8 cellular contexts compared by ENCODE assay signal in genomic region chr16:67967183-67967955, GRCh38. TPM values are rescaled to one million over a fixed set of nuclear protein-coding genes. Genes with fewer than 3 reads are reported as not detected.
DNase-seq lines count a peak whose midpoint lies in the region; ATAC-seq, FAIRE-seq and TF ChIP-seq lines count a peak whose summit lies in the region.

No MANE protein-coding gene starts in this region.

- H3K4me1 Mint-ChIP-seq in memory B cell, result peaks cover 19% of the 10 kb centered on the region

- H3K36me3 Mint-ChIP-seq in memory B cell, result no peaks in the 10 kb centered on the region

- no peaks in the 10 kb centered on the region for H3K27me3 Mint-ChIP-seq in memory B cell

- intact Hi-C loops in OCI-LY7 (cut with micrococcal nuclease; ENCODE audit: unreplicated experiment) (no loop called here), aorta (cut with DNase I) (no loop called here), sciatic nerve (cut with DNase I) (no loop called here)

- no TSS peak for BruUV-seq in OCI-LY7 (replicated peaks; lab: Mats Ljungman, UMichigan)

- H2AFZ ChIP-seq in OCI-LY7 (ENCODE audit: low read length), result peak overlapping the region; percentile 85; the same call in 1 of the 2 replicates

- peaks cover 34% of the 10 kb centered on the region for H3K4me1 ChIP-seq in OCI-LY7 (ENCODE audit: insufficient read depth, low read length, poor library complexity, severe bottlenecking)
- no peaks in the 10 kb centered on the region for H3K4me1 ChIP-seq in aorta (ENCODE audit: control insufficient read depth in 1 of 2, insufficient read depth in 2 of 2, low read length in 2 of 2)

- peak overlapping the region; percentile 84 for H3K4me2 ChIP-seq in OCI-LY7 (ENCODE audit: low read length)

- peak; percentile 55 for TF ChIP-seq CTCF in OCI-LY7 (conservative IDR thresholded peaks at IDR 0.05; ENCODE audit: low read length)

- H3K4me3 Mint-ChIP-seq in memory B cell, result peak overlapping the region; percentile 83

- no peaks in the 10 kb centered on the region for H3K9me2 ChIP-seq in OCI-LY7 (ENCODE audit: insufficient read depth, low read length)

- peak; percentile 72 for FAIRE-seq in GM19239 (lab: Jason Lieb, UNC)

- CTCF ChIA-PET in OCI-LY7 (lab: Charles Lee; ENCODE audit: unreplicated experiment), result no interaction called here

- peak overlapping the region; percentile 85 for H3K27ac Mint-ChIP-seq in memory B cell

- H4K20me1 ChIP-seq in OCI-LY7 (ENCODE audit: insufficient read depth, low read length), result no peaks in the 10 kb centered on the region

- H3K9me3 Mint-ChIP-seq in memory B cell, result no peaks in the 10 kb centered on the region

- POLR2A ChIA-PET in OCI-LY7 (lab: Charles Lee), result no interaction called here

- no peak overlapping the region for H3K27ac ChIP-seq in OCI-LY7 (ENCODE audit: low read depth, low read length, poor library complexity, severe bottlenecking)
- H3K27ac ChIP-seq in caudate nucleus (ENCODE audit: low read depth, low read length), result peak overlapping the region; percentile 58
- peak overlapping the region; percentile 88 to 99 for H3K27ac ChIP-seq in aorta (ENCODE audit: low read depth in 1 of 2, low read length in 2 of 2)

- DNase-seq in GM19239 (ENCODE audit: insufficient read length, low spot score), result no peak
- peak; percentile 58 for DNase-seq in OCI-LY7 (ENCODE audit: low spot score)
- no peak for DNase-seq in caudate nucleus (lab: John Stamatoyannopoulos, UW)
- no peak for DNase-seq in memory B cell (ENCODE audit: low spot score in 2 of 2)
- no peak for DNase-seq in aorta
- no peak for DNase-seq in HT-29 (ENCODE audit: low spot score)
- no peak for DNase-seq in activated effector memory CD4-positive, alpha-beta T cell treated with anti-CD3 and anti-CD28 coated beads, Interleukin-2, amount 50 U/mL, for 16 hours
- DNase-seq in sciatic nerve (ENCODE audit: low spot score), result no peak

- H3K4me3 ChIP-seq in OCI-LY7 (ENCODE audit: low read depth, low read length, poor library complexity, severe bottlenecking) (peak overlapping the region; percentile 86), aorta (ENCODE audit: low read length in 2 of 2) (peak overlapping the region; percentile 85 to 86)

- ATAC-seq in memory B cell (ENCODE audit: low read depth) (no peak), aorta (ENCODE audit: low FRiP score) (no peak), sciatic nerve (no peak)

- WGBS in aorta, 2 donors, result 1 to 2% methylated on average over 18 of the region's 18 CpGs

- no peaks in the 10 kb centered on the region for H3K9me3 ChIP-seq in OCI-LY7 (ENCODE audit: low read length)
- H3K9me3 ChIP-seq in aorta (ENCODE audit: control insufficient read depth, low read length), result no peaks in the 10 kb centered on the region

- no peaks in the 10 kb centered on the region for H3K27me3 ChIP-seq in aorta (ENCODE audit: control insufficient read depth in 1 of 2, insufficient read depth in 2 of 2, low read length in 1 of 2)

- no peaks in the 10 kb centered on the region for H3K79me2 ChIP-seq in OCI-LY7 (ENCODE audit: insufficient read depth, low read depth, low read length)

- H3K36me3 ChIP-seq in OCI-LY7 (ENCODE audit: insufficient read depth, low read length), result no peaks in the 10 kb centered on the region
- H3K36me3 ChIP-seq in aorta (ENCODE audit: control insufficient read depth in 1 of 2, insufficient read depth in 2 of 2, low read length in 1 of 2), result no peaks in the 10 kb centered on the region

RNA-seq across cellular contexts. Expression of gene SLC12A4, which starts 1.1 kb away (rescaled TPM):
- 8.3 and 10.0 TPM in 2 replicates for total RNA-seq in OCI-LY7 (2014; rRNA removed; shearing (Covaris generic))
- total RNA-seq in OCI-LY7 (2022) (16.7 and 22.5 TPM in 2 replicates), aorta (100 to 1,000 TPM; 125 to 139 TPM), sciatic nerve (115 TPM)
- 10 to 100 TPM; 15.8 to 87.0 TPM for polyA plus RNA-seq in aorta
- total RNA-seq in HT-29 (2014; rRNA removed; shearing (Covaris generic)), result 10.0 and 14.1 TPM in 2 replicates

RNA-seq across cellular contexts. Expression of gene DPEP3, which starts 12.9 kb away (rescaled TPM):
- total RNA-seq in OCI-LY7 (2014; rRNA removed; shearing (Covaris generic)), result not detected in 2 replicates
- total RNA-seq in OCI-LY7 (2022), result not detected in 2 replicates
- not detected for total RNA-seq in aorta
- polyA plus RNA-seq in aorta, result not detected
- total RNA-seq in HT-29 (2014; rRNA removed; shearing (Covaris generic)), result not detected in 2 replicates
- total RNA-seq in sciatic nerve, result not detected

RNA-seq across cellular contexts. Expression of gene LCAT, which starts 23.4 kb away (rescaled TPM):
- total RNA-seq in OCI-LY7 (2014; rRNA removed; shearing (Covaris generic)), result 4.1 and 4.4 TPM in 2 replicates
- 9.8 and 10.8 TPM in 2 replicates for total RNA-seq in OCI-LY7 (2022)
- 10 to 100 TPM; 43.9 to 47.8 TPM for total RNA-seq in aorta
- 100 to 1,000 TPM in 1 of 2 donors, 10 to 100 TPM in 1; 10.6 to 178 TPM for polyA plus RNA-seq in aorta
- 1.4 and 3.3 TPM in 2 replicates for total RNA-seq in HT-29 (2014; rRNA removed; shearing (Covaris generic))
- total RNA-seq in sciatic nerve, result 46.2 TPM

RNA-seq across cellular contexts. Expression of gene PSMB10, which starts 30.7 kb away (rescaled TPM):
- total RNA-seq in OCI-LY7 (2014; rRNA removed; shearing (Covaris generic)), result 179 and 227 TPM in 2 replicates
- total RNA-seq in OCI-LY7 (2022), result 89.9 and 98.2 TPM in 2 replicates
- total RNA-seq in aorta, result 10 to 100 TPM; 27.7 to 39.1 TPM
- 10 to 100 TPM; 52.3 to 84.3 TPM for polyA plus RNA-seq in aorta
- total RNA-seq in HT-29 (2014; rRNA removed; shearing (Covaris generic)), result 173 and 191 TPM in 2 replicates
- total RNA-seq in sciatic nerve, result 35.3 TPM

RNA-seq across cellular contexts. Expression of gene DPEP2, which starts 31.9 kb away (rescaled TPM):
- total RNA-seq in OCI-LY7 (2014; rRNA removed; shearing (Covaris generic)), result 0.13 and 0.22 TPM in 2 replicates
- total RNA-seq in OCI-LY7 (2022), result 0.23 and 0.37 TPM in 2 replicates
- total RNA-seq in aorta, result 10 to 100 TPM in 1 of 2 donors, 1 to 10 TPM in 1; 1.7 to 10.4 TPM
- 1 to 10 TPM; 1.0 to 2.1 TPM for polyA plus RNA-seq in aorta
- not detected in 2 replicates for total RNA-seq in HT-29 (2014; rRNA removed; shearing (Covaris generic))
- total RNA-seq in sciatic nerve, result 4.4 TPM
